Comparison of ENCODE assay signal across 1 cellular context in the genomic region with DNA sequence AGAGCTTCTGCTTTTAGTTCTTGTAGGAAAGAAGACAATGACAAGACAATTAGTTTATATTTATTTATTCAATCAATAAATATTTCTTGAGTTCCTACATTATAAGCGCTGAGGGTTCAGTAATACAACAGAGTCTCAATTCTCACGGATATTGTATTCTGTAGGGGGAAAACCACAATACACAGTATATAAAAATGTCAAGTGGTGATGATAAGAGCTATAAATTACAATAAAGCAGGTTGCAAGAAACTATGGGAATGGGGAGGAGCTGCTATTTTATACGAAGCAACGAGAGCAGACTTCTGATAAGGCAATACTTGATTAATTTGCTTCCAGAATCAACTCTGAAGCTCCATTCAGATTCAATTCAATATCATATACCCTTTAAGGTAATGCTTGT.
TF ChIP-seq lines count a peak whose summit lies in the region.

No MANE protein-coding gene starts in this region.

TF ChIP-seq in HEK293, 187 proteins besides CTCF, POLR2A, EP300 and RAD21 (continued from another document):
- TF ChIP-seq, protein P1, sequence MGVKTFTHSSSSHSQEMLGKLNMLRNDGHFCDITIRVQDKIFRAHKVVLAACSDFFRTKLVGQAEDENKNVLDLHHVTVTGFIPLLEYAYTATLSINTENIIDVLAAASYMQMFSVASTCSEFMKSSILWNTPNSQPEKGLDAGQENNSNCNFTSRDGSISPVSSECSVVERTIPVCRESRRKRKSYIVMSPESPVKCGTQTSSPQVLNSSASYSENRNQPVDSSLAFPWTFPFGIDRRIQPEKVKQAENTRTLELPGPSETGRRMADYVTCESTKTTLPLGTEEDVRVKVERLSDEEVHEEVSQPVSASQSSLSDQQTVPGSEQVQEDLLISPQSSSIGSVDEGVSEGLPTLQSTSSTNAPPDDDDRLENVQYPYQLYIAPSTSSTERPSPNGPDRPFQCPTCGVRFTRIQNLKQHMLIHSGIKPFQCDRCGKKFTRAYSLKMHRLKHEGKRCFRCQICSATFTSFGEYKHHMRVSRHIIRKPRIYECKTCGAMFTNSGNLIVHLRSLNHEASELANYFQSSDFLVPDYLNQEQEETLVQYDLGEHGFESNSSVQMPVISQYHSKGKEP (tag by site-specific recombination; IDR thresholded peaks at IDR 0.05), result peak; percentile 93
- TF ChIP-seq ZBTB1 (tag by site-specific recombination; IDR thresholded peaks at IDR 0.05), result no peak
- TF ChIP-seq, protein P2, sequence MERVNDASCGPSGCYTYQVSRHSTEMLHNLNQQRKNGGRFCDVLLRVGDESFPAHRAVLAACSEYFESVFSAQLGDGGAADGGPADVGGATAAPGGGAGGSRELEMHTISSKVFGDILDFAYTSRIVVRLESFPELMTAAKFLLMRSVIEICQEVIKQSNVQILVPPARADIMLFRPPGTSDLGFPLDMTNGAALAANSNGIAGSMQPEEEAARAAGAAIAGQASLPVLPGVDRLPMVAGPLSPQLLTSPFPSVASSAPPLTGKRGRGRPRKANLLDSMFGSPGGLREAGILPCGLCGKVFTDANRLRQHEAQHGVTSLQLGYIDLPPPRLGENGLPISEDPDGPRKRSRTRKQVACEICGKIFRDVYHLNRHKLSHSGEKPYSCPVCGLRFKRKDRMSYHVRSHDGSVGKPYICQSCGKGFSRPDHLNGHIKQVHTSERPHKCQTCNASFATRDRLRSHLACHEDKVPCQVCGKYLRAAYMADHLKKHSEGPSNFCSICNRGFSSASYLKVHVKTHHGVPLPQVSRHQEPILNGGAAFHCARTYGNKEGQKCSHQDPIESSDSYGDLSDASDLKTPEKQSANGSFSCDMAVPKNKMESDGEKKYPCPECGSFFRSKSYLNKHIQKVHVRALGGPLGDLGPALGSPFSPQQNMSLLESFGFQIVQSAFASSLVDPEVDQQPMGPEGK (tag by site-specific recombination; IDR thresholded peaks at IDR 0.05), result 0 out of 2 replicates have a peak, but pooled peaks have one; percentile 32
- no peak for TF ChIP-seq ZNF510 (tag by site-specific recombination; IDR thresholded peaks at IDR 0.05; ENCODE audit: insufficient replicate concordance)
- TF ChIP-seq FEZF1 (tag by site-specific recombination; IDR thresholded peaks at IDR 0.05), result peak; percentile 77
- TF ChIP-seq OSR2 (tag by site-specific recombination; IDR thresholded peaks at IDR 0.05), result peak; percentile 55; the same call in 1 of the 2 replicates
- no peak for TF ChIP-seq SP2 (tag by site-specific recombination; IDR thresholded peaks at IDR 0.05)
- TF ChIP-seq ZNF239 (tag by site-specific recombination; IDR thresholded peaks at IDR 0.05), result no peak
- peak; percentile 55; the same call in 1 of the 2 replicates for TF ChIP-seq ZNF580 (tag by site-specific recombination; IDR thresholded peaks at IDR 0.05)
- TF ChIP-seq ZXDB (tag by site-specific recombination; IDR thresholded peaks at IDR 0.05), result peak; percentile 86
